ENCODE assay signal across 18 cellular contexts in genomic region chr5:84403773-84404172, GRCh38. TPM values are rescaled to one million over a fixed set of nuclear protein-coding genes. Genes with fewer than 3 reads are reported as not detected.
DNase-seq lines count a peak whose midpoint lies in the region; ATAC-seq and TF ChIP-seq lines count a peak whose summit lies in the region.
"Had no signal": no experiment of that assay in that cellular context is flagged by ENCODE, and none has a peak within 500 bp of the region (broad histone marks: within the 10 kb centered on the region; RNA-seq: fewer than 3 reads in every experiment).

No MANE protein-coding gene starts in this region.

- H3K36me3 Mint-ChIP-seq in effector memory CD8-positive, alpha-beta T cell (ENCODE audit: insufficient read depth), result no peaks in the 10 kb centered on the region

- no peaks in the 10 kb centered on the region for H3K27me3 ChIP-seq in AG04450 (ENCODE audit: control insufficient read depth, insufficient read depth, low read length)
- H3K27me3 ChIP-seq: ovary, upper lobe of right lung had no signal

- H3K27me3 Mint-ChIP-seq in effector memory CD8-positive, alpha-beta T cell, result no peaks in the 10 kb centered on the region
- H3K27me3 Mint-ChIP-seq: activated CD4-positive, alpha-beta memory T cell treated with anti-CD3 and anti-CD28 coated beads, Interleukin-2, amount 10 ng/mL, durations not matched to agents 7 days and 5 days had no signal

- in situ Hi-C loops in astrocyte of the spinal cord (cut with HindIII; ENCODE audit: low sequenced_read_pairs), result no loop called here

- peaks cover 0 to 3% of the 10 kb centered on the region in 2 donors for H3K9me3 Mint-ChIP-seq in effector memory CD8-positive, alpha-beta T cell
- H3K9me3 Mint-ChIP-seq: activated CD4-positive, alpha-beta memory T cell treated with anti-CD3 and anti-CD28 coated beads, Interleukin-2, amount 10 ng/mL, durations not matched to agents 7 days and 5 days had no signal

- peak; percentile 70 for DNase-seq in AG04450 (ENCODE audit: low read depth, low spot score)
- peak; percentile 94 for DNase-seq in LHCN-M2 (ENCODE audit: low read depth)
- DNase-seq in astrocyte of the spinal cord (ENCODE audit: low read depth, low spot score), result peak; percentile 97
- peak; percentile 55 for DNase-seq in hepatic stellate cell (ENCODE audit: low spot score)
- DNase-seq in retina, result no peak
- DNase-seq in effector memory CD8-positive, alpha-beta T cell, result no peak
- DNase-seq in NCI-H146 (lab: John Stamatoyannopoulos, UW), result no peak
- DNase-seq: activated CD4-positive, alpha-beta memory T cell treated with anti-CD3 and anti-CD28 coated beads, Interleukin-2, amount 10 ng/mL, durations not matched to agents 7 days and 5 days; activated gamma-delta T cell treated with Interleukin-2 at 50 U/mL for 16 hours; DMS79; H7; mesendoderm; NCI-H345; ovary; stimulated activated CD8-positive, alpha-beta memory T cell treated with anti-CD3 and anti-CD28 coated beads, Interleukin-4, amount 100 ng/mL, for 48 hours; T-helper 9 cell; upper lobe of right lung had no signal

- no peak overlapping the region for H3K27ac Mint-ChIP-seq in effector memory CD8-positive, alpha-beta T cell
- H3K27ac Mint-ChIP-seq: activated CD4-positive, alpha-beta memory T cell treated with anti-CD3 and anti-CD28 coated beads, Interleukin-2, amount 10 ng/mL, durations not matched to agents 7 days and 5 days had no signal

- H3K4me3 Mint-ChIP-seq in effector memory CD8-positive, alpha-beta T cell, result no peak overlapping the region
- H3K4me3 Mint-ChIP-seq: activated CD4-positive, alpha-beta memory T cell treated with anti-CD3 and anti-CD28 coated beads, Interleukin-2, amount 10 ng/mL, durations not matched to agents 7 days and 5 days had no signal

- no peak for TF ChIP-seq CTCF in AG04450 (IDR thresholded peaks at IDR 0.05; ENCODE audit: low read depth, low read length)
- no peak for TF ChIP-seq CTCF in astrocyte of the spinal cord (IDR thresholded peaks at IDR 0.05; ENCODE audit: low read depth, low read length)

- H3K4me3 ChIP-seq in AG04450 (ENCODE audit: low read depth, low read length) (no peak overlapping the region), astrocyte of the spinal cord (ENCODE audit: low read depth, low read length) (no peak overlapping the region)
- H3K4me3 ChIP-seq: ovary, upper lobe of right lung had no signal

- no peak for ATAC-seq in effector memory CD8-positive, alpha-beta T cell (replicated peaks)
- ATAC-seq in GM21723 (IDR thresholded peaks at IDR 0.05; ENCODE audit: unreplicated experiment), result no peak
- ATAC-seq: upper lobe of right lung had no signal

- POLR2A ChIA-PET in AG04450 (lab: Yijun Ruan, JAX), result no interaction called here

- no peaks in the 10 kb centered on the region for H3K4me1 Mint-ChIP-seq in effector memory CD8-positive, alpha-beta T cell (ENCODE audit: low read depth in 2 of 2)
- H3K4me1 Mint-ChIP-seq: activated CD4-positive, alpha-beta memory T cell treated with anti-CD3 and anti-CD28 coated beads, Interleukin-2, amount 10 ng/mL, durations not matched to agents 7 days and 5 days had no signal

- no peaks in the 10 kb centered on the region for H3K9me3 ChIP-seq in AG04450 (ENCODE audit: control insufficient read depth, insufficient read depth, low read length)
- H3K9me3 ChIP-seq: ovary, upper lobe of right lung had no signal

- H3K27ac ChIP-seq in AG04450 (ENCODE audit: low read depth, low read length), result no peak overlapping the region
- H3K27ac ChIP-seq: ovary, upper lobe of right lung had no signal

- CTCF ChIA-PET in AG04450 (lab: Charles Lee), result interaction anchor here (1.0 kb wide), 1 partner anchor 645 kb away, joined by 5 read pairs; no protein-coding TSS in a partner anchor

RNA-seq across cellular contexts. Expression of gene EDIL3, which starts 19.1 kb away (rescaled TPM):
- 42.0 and 61.9 TPM in 2 replicates for polyA plus RNA-seq in AG04450 (2011; rRNA removed)
- polyA minus RNA-seq in AG04450 (2011; rRNA and poly(A)+ RNA removed), result 27.6 and 43.1 TPM in 2 replicates
- total RNA-seq in LHCN-M2 (2014; rRNA removed), result 56.0 and 58.7 TPM in 2 replicates
- polyA plus RNA-seq in LHCN-M2 (2012), result 110 TPM
- total RNA-seq: activated CD4-positive, alpha-beta memory T cell treated with anti-CD3 and anti-CD28 coated beads, Interleukin-2, amount 10 ng/mL, durations not matched to agents 7 days and 5 days had no signal

Comparison
In these comparisons a context has a peak if more than half of its experiments do, and no peak if none do; other contexts are left out.
1. DNase-seq: peak in AG04450 (single experiment), LHCN-M2 (single experiment), astrocyte of the spinal cord (single experiment) and hepatic stellate cell (single experiment); none in retina (single experiment), effector memory CD8-positive, alpha-beta T cell (0 of 3) and NCI-H146 (single experiment).